Comparison of ENCODE assay signal across 21 cellular contexts in genomic region chr19:39670998-39671397, GRCh38. TPM values are rescaled to one million over a fixed set of nuclear protein-coding genes. Genes with fewer than 3 reads are reported as not detected.
"Had no signal": no experiment of that assay in that cellular context is flagged by ENCODE, and none has a peak within 500 bp of the region (broad histone marks: within the 10 kb centered on the region; RNA-seq: fewer than 3 reads in every experiment).

No MANE protein-coding gene starts in this region.

- H3K4me3 ChIP-seq: gastrocnemius medialis, lung, pancreas, upper lobe of left lung, uterus had no signal

- H3K27ac Mint-ChIP-seq: naive B cell, nephron, progenitor cell of endocrine pancreas had no signal

- DNase-seq: effector memory CD4-positive, alpha-beta T cell; gastrocnemius medialis; left colon; left ventricle myocardium superior; mesenchymal stem cell; midbrain; naive B cell; occipital lobe; pancreas; right cardiac atrium; small intestine; stimulated activated CD4-positive, alpha-beta T cell treated with anti-CD3 and anti-CD28 coated beads, Interleukin-12 subunit alpha, Interleukin-12 subunit beta, amount 100 ng/mL, for 4 hours; stimulated activated naive CD4-positive, alpha-beta T cell; upper lobe of left lung; uterus had no signal

- H3K4me1 ChIP-seq: gastrocnemius medialis, pancreas, upper lobe of left lung, uterus had no signal

- H3K4me1 Mint-ChIP-seq: nephron had no signal

- H3K27ac ChIP-seq: gastrocnemius medialis, pancreas, upper lobe of left lung, uterus had no signal

- ATAC-seq: left colon, left ventricle myocardium superior, right cardiac atrium had no signal

- H3K9me3 ChIP-seq: gastrocnemius medialis, pancreas, upper lobe of left lung, uterus had no signal

- H3K4me3 Mint-ChIP-seq: naive B cell, nephron had no signal

- H3K36me3 ChIP-seq: gastrocnemius medialis, pancreas, upper lobe of left lung, uterus had no signal

- H3K27me3 ChIP-seq: pancreas, upper lobe of left lung, uterus had no signal

RNA-seq across cellular contexts. Expression of gene LGALS16, which starts 15.3 kb away (rescaled TPM):
- total RNA-seq: esophagus mucosa, fibroblast of villous mesenchyme, gastrocnemius medialis, kidney epithelial cell, left colon, left ventricle myocardium superior, lung, occipital lobe, pancreas, progenitor cell of endocrine pancreas, right cardiac atrium, upper lobe of left lung, uterus had no signal
- polyA plus RNA-seq: lung, pancreas, right cardiac atrium, small intestine had no signal

RNA-seq across cellular contexts. Expression of gene LGALS14, which starts 33.3 kb away (rescaled TPM):
- total RNA-seq: esophagus mucosa, fibroblast of villous mesenchyme, gastrocnemius medialis, kidney epithelial cell, left colon, left ventricle myocardium superior, lung, occipital lobe, pancreas, progenitor cell of endocrine pancreas, right cardiac atrium, upper lobe of left lung, uterus had no signal
- polyA plus RNA-seq: lung, pancreas, right cardiac atrium, small intestine had no signal
